In genomic region chr5:14131855-14132503, GRCh38 we compare ENCODE assay signal across 19 cellular contexts. TPM values are rescaled to one million over a fixed set of nuclear protein-coding genes. Genes with fewer than 3 reads are reported as not detected.
A peak's percentile ranks its signal among the peaks of the same experiment; 100 is the strongest.
DNase-seq lines count a peak whose midpoint lies in the region; ATAC-seq and TF ChIP-seq lines count a peak whose summit lies in the region.
"Had no signal": no experiment of that assay in that cellular context is flagged by ENCODE, and none has a peak within 500 bp of the region (broad histone marks: within the 10 kb centered on the region; RNA-seq: fewer than 3 reads in every experiment).

No MANE protein-coding gene starts in this region.

- H2AFZ ChIP-seq in neuronal stem cell (ENCODE audit: low read length): peak overlapping the region; percentile 25

- no peak overlapping the region for H2AK5ac ChIP-seq in neuronal stem cell (ENCODE audit: low read depth, low read length)

- H3K9ac ChIP-seq in neuronal stem cell (ENCODE audit: low read depth, low read length, poor library complexity): no peak overlapping the region

- CTCF ChIA-PET in Panc1 (lab: Charles Lee): no interaction called here

- TF ChIP-seq POLR2A in body of pancreas (IDR thresholded peaks at IDR 0.05): no peak

- no peaks in the 10 kb centered on the region for H3K36me3 ChIP-seq in Panc1 (ENCODE audit: control insufficient read depth, insufficient read depth, low read length)
- H3K36me3 ChIP-seq in heart right ventricle: no peaks in the 10 kb centered on the region
- H3K36me3 ChIP-seq in neuronal stem cell (replicated peaks in 1 of 2; ENCODE audit: control insufficient read depth in 2 of 2, insufficient read depth in 2 of 2, low read length in 2 of 2): no peaks in the 10 kb centered on the region
- H3K36me3 ChIP-seq in body of pancreas (replicated peaks in 1 of 2; ENCODE audit: insufficient read depth in 1 of 2, low read depth in 2 of 2): no peaks in the 10 kb centered on the region

- H3K27ac ChIP-seq in Panc1 (ENCODE audit: low read length) (no peak overlapping the region), heart right ventricle (no peak overlapping the region), neuronal stem cell (replicated peaks; ENCODE audit: low read length) (no peak overlapping the region), body of pancreas (no peak overlapping the region)
- H3K27ac ChIP-seq: HL-60, RWPE1, SK-N-MC had no signal

- no peak overlapping the region for H3K23ac ChIP-seq in neuronal stem cell (ENCODE audit: low read depth, low read length, poor library complexity)

- no peak overlapping the region for H3K14ac ChIP-seq in neuronal stem cell (ENCODE audit: low read length)

- no peak overlapping the region for H2BK12ac ChIP-seq in neuronal stem cell (ENCODE audit: low read length)

- H2BK120ac ChIP-seq in neuronal stem cell (ENCODE audit: low read depth, low read length): no peak overlapping the region

- H3K4ac ChIP-seq in neuronal stem cell (ENCODE audit: low read length): no peak overlapping the region

- TF ChIP-seq CTCF in Panc1 (IDR thresholded peaks at IDR 0.05) (no peak), heart right ventricle (IDR thresholded peaks at IDR 0.05) (no peak), body of pancreas (IDR thresholded peaks at IDR 0.05) (no peak)

- in situ Hi-C loops in Panc1 (cut with HindIII; ENCODE audit: low pct_unique_long_range_greater_than_20kb, low sequenced_read_pairs): no loop called here

- no peak overlapping the region for H4K8ac ChIP-seq in neuronal stem cell (ENCODE audit: low read depth, low read length)

- H3K4me1 ChIP-seq in Panc1 (ENCODE audit: control insufficient read depth, insufficient read depth, low read length) (peaks cover 2% of the 10 kb centered on the region; the same call in 1 of the 2 replicates), heart right ventricle (peaks cover 0 to 26% (median 0%) of the 10 kb centered on the region in 9 donors), neuronal stem cell (ENCODE audit: control insufficient read depth in 2 of 2, insufficient read depth in 1 of 2, low read depth in 1 of 2, low read length in 2 of 2) (no peaks in the 10 kb centered on the region), body of pancreas (peaks cover 10% of the 10 kb centered on the region)

- ATAC-seq in Panc1: peak; percentile 35
- peak in 6 of 8 donors; percentile 40 to 80 (median 48) for ATAC-seq in heart right ventricle
- ATAC-seq in body of pancreas: no peak

- no TSS peak for BruUV-seq in Panc1 (replicated peaks; lab: Mats Ljungman, UMichigan)

- H3K9me3 ChIP-seq in Panc1 (ENCODE audit: control insufficient read depth, insufficient read depth, low read depth, low read length) (no peaks in the 10 kb centered on the region), heart right ventricle (peaks cover 0 to 7% (median 0%) of the 10 kb centered on the region in 11 donors), neuronal stem cell (replicated peaks in 1 of 2; ENCODE audit: control insufficient read depth in 2 of 2, insufficient read depth in 1 of 2, low read depth in 1 of 2, low read length in 2 of 2) (peaks cover 0 to 3% of the 10 kb centered on the region in 2 donors), body of pancreas (no peaks in the 10 kb centered on the region)

- intact Hi-C loops in Panc1 (cut with micrococcal nuclease; ENCODE audit: unreplicated experiment): no loop called here
- intact Hi-C loops in heart right ventricle (cut with DNase I): no loop called here
- intact Hi-C loops in body of pancreas (cut with DNase I): loop anchor here (10.0 kb wide), 1 partner anchor 123 kb away; no protein-coding TSS in a partner anchor

- no peak overlapping the region for H3K4me3 ChIP-seq in Panc1 (ENCODE audit: low read depth in 2 of 2, low read length in 2 of 2)
- no peak overlapping the region for H3K4me3 ChIP-seq in heart right ventricle
- H3K4me3 ChIP-seq in neuronal stem cell (ENCODE audit: low read length in 2 of 2): no peak overlapping the region
- H3K4me3 ChIP-seq in body of pancreas: no peak overlapping the region
- H3K4me3 ChIP-seq: SK-N-MC had no signal

- peak; percentile 34 for DNase-seq in HuH-7 (ENCODE audit: low spot score)
- no peak for DNase-seq in Panc1 (ENCODE audit: low read depth, low spot score)
- no peak for DNase-seq in heart right ventricle
- no peak for DNase-seq in neuronal stem cell (ENCODE audit: low spot score)
- no peak for DNase-seq in stimulated activated CD4-positive, alpha-beta T cell treated with anti-CD3 and anti-CD28 coated beads, Interleukin-2, amount 100 ng/mL, for 24 hours
- DNase-seq in body of pancreas: no peak
- DNase-seq in NCI-H446 treated with DMSO at 0.1 percent for 48 hours (lab: John Stamatoyannopoulos, UW): no peak
- DNase-seq in DMS114 treated with DMSO at 0.1 percent for 48 hours (lab: John Stamatoyannopoulos, UW; ENCODE audit: unreplicated experiment): no peak
- DNase-seq: DMS 273 treated with DMSO at 0.1 percent for 48 hours; H7; NCI-H1417; NCI-H2029 treated with DMSO at 0.1 percent for 48 hours; NCI-H526 treated with DMSO at 0.1 percent for 48 hours; NK-92 treated with Interleukin-12 subunit alpha and Interleukin-12 subunit beta, amount 100 ng/mL, for 24 hours; OCI-M1; T-helper 1 cell had no signal

- H2BK5ac ChIP-seq in neuronal stem cell (ENCODE audit: low read length): no peak overlapping the region

- no peak overlapping the region for H2BK15ac ChIP-seq in neuronal stem cell (ENCODE audit: low read length)

- 29 to 42% methylated on average over 6 of the region's 6 CpGs for WGBS in heart right ventricle, 2 donors
- no CpG with 5 or more reads among the region's 6 CpGs for WGBS in neuronal stem cell (ENCODE audit: extremely low coverage in 2 of 2, insufficient read length in 2 of 2, insufficient replicate concordance in 1 of 2), 2 donors
- WGBS in body of pancreas, 2 donors: 56% methylated on average over 6 of the region's 6 CpGs

- POLR2A ChIA-PET in Panc1 (lab: Charles Lee): interaction anchor here (0.5 to 0.6 kb wide), 3 partner anchors 13 to 208 kb away, joined by 3 to 5 read pairs (median 3); no protein-coding TSS in a partner anchor

- no peak overlapping the region for H3K18ac ChIP-seq in neuronal stem cell (ENCODE audit: low read length)

- no peak overlapping the region for H4K91ac ChIP-seq in neuronal stem cell (ENCODE audit: low read depth, low read length, poor library complexity)

- H3K27me3 ChIP-seq in Panc1 (ENCODE audit: control insufficient read depth, insufficient read depth, low read length) (no peaks in the 10 kb centered on the region), heart right ventricle (no peaks in the 10 kb centered on the region), neuronal stem cell (ENCODE audit: control insufficient read depth in 3 of 3, insufficient read depth in 3 of 3, low read depth in 1 of 3, low read length in 3 of 3) (peaks cover 0 to 10% (median 0%) of the 10 kb centered on the region in 3 experiments), body of pancreas (no peaks in the 10 kb centered on the region)

- H3K79me1 ChIP-seq in neuronal stem cell (ENCODE audit: low read depth, low read length): no peaks in the 10 kb centered on the region

- no peak overlapping the region for H3K4me2 ChIP-seq in neuronal stem cell (ENCODE audit: insufficient read depth, low read length, poor library complexity, severe bottlenecking)

RNA-seq across cellular contexts. Expression of gene TRIO, which starts 11.2 kb away (rescaled TPM):
- 349 TPM for total RNA-seq in Panc1 (2021; ENCODE audit: unreplicated experiment)
- 213 TPM for polyA plus RNA-seq in Panc1 (2012; ENCODE audit: insufficient read length)
- total RNA-seq in heart right ventricle: 10 to 100 TPM; 47.2 to 71.4 (median 61.9) TPM
- polyA plus RNA-seq in heart right ventricle: 10 to 100 TPM; 26.2 to 85.2 TPM
- polyA plus RNA-seq in neuronal stem cell (2013, experiment 1 of 2): 21.6 TPM
- polyA plus RNA-seq in neuronal stem cell (2013, experiment 2 of 2): 22.4 TPM
- total RNA-seq in body of pancreas: 100 to 1,000 TPM in 1 of 2 donors, 10 to 100 TPM in 1; 62.0 to 137 TPM
